ENCODE assay signal across 8 cellular contexts in the genomic region with DNA sequence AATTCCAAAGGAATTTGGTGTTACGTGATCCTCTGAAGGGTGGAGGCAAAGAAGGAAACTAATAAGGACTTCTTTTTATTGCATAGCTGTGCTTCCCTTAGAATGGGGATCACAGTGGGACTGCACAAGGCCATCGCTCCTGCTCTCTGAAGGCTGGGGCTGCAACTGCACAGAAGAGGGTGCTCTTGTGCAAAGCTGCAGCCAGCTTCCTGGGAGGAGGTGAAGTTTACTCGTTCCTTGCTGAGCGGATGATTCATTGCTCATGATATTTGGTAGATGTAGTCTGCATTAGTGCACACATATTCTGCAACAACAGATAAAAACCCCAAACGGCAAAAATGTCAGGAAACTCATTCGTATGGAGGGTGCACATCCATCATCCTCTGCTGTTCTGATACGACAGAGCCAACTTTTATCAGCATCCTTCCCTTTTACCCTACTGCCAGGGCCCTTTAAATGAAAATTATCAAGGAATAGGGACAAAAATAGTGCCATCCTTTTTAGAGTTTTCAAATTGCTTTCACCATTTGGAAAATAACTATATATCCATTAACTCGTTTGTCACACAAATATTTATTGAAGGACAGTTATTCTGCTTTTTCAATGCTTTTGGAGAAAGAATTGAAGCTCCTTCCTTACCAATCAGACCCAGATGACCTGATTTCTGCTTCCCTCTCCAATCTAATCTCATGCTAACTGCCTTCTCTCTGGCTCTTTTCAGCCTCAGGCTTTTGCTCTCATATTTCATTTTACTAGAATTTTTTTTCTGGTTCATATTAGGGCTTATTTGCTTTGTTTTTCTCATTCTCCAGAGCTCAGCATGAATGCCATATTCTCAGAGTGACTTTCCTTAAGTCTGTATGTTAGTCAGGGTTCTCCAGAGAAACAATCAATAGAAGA.
A peak's percentile ranks its signal among the peaks of the same experiment; 100 is the strongest.
DNase-seq lines count a peak whose midpoint lies in the region; ATAC-seq and TF ChIP-seq lines count a peak whose summit lies in the region.

No MANE protein-coding gene starts in this region.

- peaks cover 15% of the 10 kb centered on the region for H3K4me1 Mint-ChIP-seq in nephron progenitor cell
- peaks cover 5% of the 10 kb centered on the region for H3K4me1 Mint-ChIP-seq in stimulated activated naive CD8-positive, alpha-beta T cell treated with anti-CD3 and anti-CD28 coated beads, Interleukin-15, amount 100 ng/mL, for 72 hours

- ATAC-seq in GM18907 (IDR thresholded peaks at IDR 0.05; ENCODE audit: unreplicated experiment) (peak; percentile 93), HG03139 (IDR thresholded peaks at IDR 0.05; ENCODE audit: unreplicated experiment) (peak; percentile 96), esophagus mucosa (peak; percentile 89)
- peak; percentile 92 for ATAC-seq in stimulated activated naive CD8-positive, alpha-beta T cell treated with anti-CD3 and anti-CD28 coated beads, Interleukin-15, amount 100 ng/mL, for 72 hours

- no peaks in the 10 kb centered on the region for H3K36me3 ChIP-seq in BE2C

- peak; percentile 74 for DNase-seq in BE2C
- peak; percentile 44 for DNase-seq in NOMO-1 treated with DMSO at 0.1 percent for 48 hours (lab: John Stamatoyannopoulos, UW; ENCODE audit: unreplicated experiment)
- DNase-seq in activated CD8-positive, alpha-beta memory T cell treated with anti-CD3 and anti-CD28 coated beads, Interleukin-2, amount 50 U/mL, for 1 hour (ENCODE audit: extremely low read depth) = peak; percentile 18
- DNase-seq in nephron progenitor cell = peak; percentile 33
- peak; percentile 34 to 47 for DNase-seq in stimulated activated naive CD8-positive, alpha-beta T cell treated with anti-CD3 and anti-CD28 coated beads, Interleukin-15, amount 100 ng/mL, for 72 hours

- H3K27ac Mint-ChIP-seq in nephron progenitor cell = no peak overlapping the region
- no peak overlapping the region for H3K27ac Mint-ChIP-seq in stimulated activated naive CD8-positive, alpha-beta T cell treated with anti-CD3 and anti-CD28 coated beads, Interleukin-15, amount 100 ng/mL, for 72 hours

- H3K27me3 Mint-ChIP-seq in nephron progenitor cell (ENCODE audit: low read depth, poor library complexity) = peaks cover 24% of the 10 kb centered on the region
- H3K27me3 Mint-ChIP-seq in stimulated activated naive CD8-positive, alpha-beta T cell treated with anti-CD3 and anti-CD28 coated beads, Interleukin-15, amount 100 ng/mL, for 72 hours = peaks cover 7% of the 10 kb centered on the region

- H3K4me3 Mint-ChIP-seq in nephron progenitor cell = no peak overlapping the region
- no peak overlapping the region for H3K4me3 Mint-ChIP-seq in stimulated activated naive CD8-positive, alpha-beta T cell treated with anti-CD3 and anti-CD28 coated beads, Interleukin-15, amount 100 ng/mL, for 72 hours

- H3K4me1 ChIP-seq in BE2C = peaks cover 4% of the 10 kb centered on the region; the same call in 1 of the 2 replicates

- no peaks in the 10 kb centered on the region for H3K36me3 Mint-ChIP-seq in nephron progenitor cell (ENCODE audit: low read depth)

- no peaks in the 10 kb centered on the region for H3K9me3 ChIP-seq in BE2C

- H3K4me3 ChIP-seq in BE2C (ENCODE audit: low read depth, low read length) = no peak overlapping the region

- H3K27me3 ChIP-seq in BE2C = no peaks in the 10 kb centered on the region

- peak; percentile 96 for TF ChIP-seq CTCF in BE2C (IDR thresholded peaks at IDR 0.05; ENCODE audit: low read depth, low read length)
- TF ChIP-seq CTCF in nephron progenitor cell (IDR thresholded peaks at IDR 0.05) = peak; percentile 48

- H3K9me3 Mint-ChIP-seq in nephron progenitor cell = no peaks in the 10 kb centered on the region
- H3K9me3 Mint-ChIP-seq in stimulated activated naive CD8-positive, alpha-beta T cell treated with anti-CD3 and anti-CD28 coated beads, Interleukin-15, amount 100 ng/mL, for 72 hours = no peaks in the 10 kb centered on the region

Comparison
In these comparisons a context has a peak if more than half of its experiments do, and no peak if none do; other contexts are left out.
1. DNase-seq: peak in every context shown above with its lines; median percentile 74 in BE2C; 44 in NOMO-1 treated with DMSO at 0.1 percent for 48 hours; 40 in stimulated activated naive CD8-positive, alpha-beta T cell treated with anti-CD3 and anti-CD28 coated beads, Interleukin-15, amount 100 ng/mL, for 72 hours; 33 in nephron progenitor cell; 18 in activated CD8-positive, alpha-beta memory T cell treated with anti-CD3 and anti-CD28 coated beads, Interleukin-2, amount 50 U/mL, for 1 hour.